ENCODE assay signal across 8 cellular contexts in the genomic region with DNA sequence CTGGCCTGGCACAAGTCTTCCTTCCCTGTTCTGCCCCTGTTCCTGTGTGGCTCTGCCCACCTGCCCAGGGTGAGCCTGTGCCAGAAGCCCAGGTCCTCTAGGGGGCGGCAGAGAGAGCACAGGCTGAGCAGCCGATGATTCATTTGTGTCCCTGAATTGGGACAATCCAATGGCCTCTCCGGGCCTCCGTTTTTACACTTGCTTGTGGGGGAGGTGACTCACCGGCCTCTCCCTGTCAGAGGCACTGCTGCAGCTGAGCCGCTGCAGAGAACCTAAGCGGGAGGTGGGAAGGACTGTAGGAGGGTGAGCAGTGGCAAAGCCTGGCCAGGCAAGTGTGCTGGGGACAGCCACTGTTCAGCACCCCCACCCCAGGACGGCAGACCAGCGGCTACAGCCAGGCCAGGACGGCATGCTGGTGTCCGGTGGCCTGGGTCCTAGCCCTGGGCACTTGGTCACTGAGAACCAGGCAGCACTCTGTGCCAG.
DNase-seq lines count a peak whose midpoint lies in the region; ATAC-seq and TF ChIP-seq lines count a peak whose summit lies in the region.

No MANE protein-coding gene starts in this region.

- H3K4me1 ChIP-seq in adrenal gland (replicated peaks in 1 of 2) (no peaks in the 10 kb centered on the region), right atrium auricular region (peaks cover 0 to 15% of the 10 kb centered on the region in 2 donors)

- H3K9me3 ChIP-seq in adrenal gland (replicated peaks in 1 of 3) (no peaks in the 10 kb centered on the region), right atrium auricular region (no peaks in the 10 kb centered on the region)

- H3K4me3 ChIP-seq in GM06990 (replicated peaks; ENCODE audit: low read depth, low read length) (no peak overlapping the region), adrenal gland (no peak overlapping the region), right atrium auricular region (peak overlapping the region in 1 of 2 donors; percentile 28), retinal pigment epithelial cell (ENCODE audit: low read length) (peak overlapping the region; percentile 23)

- H3K27me3 ChIP-seq in GM06990 (replicated peaks; ENCODE audit: control insufficient read depth, insufficient read depth, low read length) (no peaks in the 10 kb centered on the region), adrenal gland (no peaks in the 10 kb centered on the region), right atrium auricular region (no peaks in the 10 kb centered on the region)

- TF ChIP-seq POLR2A in adrenal gland (IDR thresholded peaks at IDR 0.05) = peak in 1 of 2 donors; percentile 31

- DNase-seq in GM06990 (ENCODE audit: extremely low read depth, insufficient read length) (peak; percentile 57), MV-4-11 (lab: John Stamatoyannopoulos, UW) (peak; percentile 93), SK-N-DZ (ENCODE audit: low spot score) (peak; percentile 85), adrenal gland (peak; percentile 91 to 97 (median 96)), right atrium auricular region (ENCODE audit: low spot score) (peak; percentile 70), retinal pigment epithelial cell (ENCODE audit: low read depth) (peak; percentile 84)
- no peak for DNase-seq in central memory CD4-positive, alpha-beta T cell

- 0 to 5% (median 2%) methylated on average over 1 to 11 of the region's 11 CpGs for WGBS in adrenal gland, 4 donors

- H3K36me3 ChIP-seq in GM06990 (ENCODE audit: control insufficient read depth, insufficient read depth, low read length) (no peaks in the 10 kb centered on the region), adrenal gland (replicated peaks in 1 of 2) (no peaks in the 10 kb centered on the region), right atrium auricular region (no peaks in the 10 kb centered on the region)

- TF ChIP-seq CTCF in GM06990 (IDR thresholded peaks at IDR 0.05; ENCODE audit: insufficient read depth, low read length, poor library complexity, severe bottlenecking) (peak; percentile 91), adrenal gland (IDR thresholded peaks at IDR 0.05) (peak; percentile 78 to 87 (median 85)), right atrium auricular region (IDR thresholded peaks at IDR 0.05) (peak; percentile 71 to 85), retinal pigment epithelial cell (conservative IDR thresholded peaks at IDR 0.05; ENCODE audit: low read depth, low read length) (peak; percentile 97)

- ATAC-seq in HG02588 (IDR thresholded peaks at IDR 0.05; ENCODE audit: unreplicated experiment) = peak; percentile 58

- H3K27ac ChIP-seq in adrenal gland (peak overlapping the region in 2 of 5 donors; percentile 0 to 45), right atrium auricular region (no peak overlapping the region)

- intact Hi-C loops in adrenal gland (cut with DNase I) = loop anchor here in 1 of 2 donors (10.0 kb wide), 1 partner anchor 104 kb away; no protein-coding TSS in a partner anchor
